1 cellular context compared by ENCODE assay signal in the genomic region with DNA sequence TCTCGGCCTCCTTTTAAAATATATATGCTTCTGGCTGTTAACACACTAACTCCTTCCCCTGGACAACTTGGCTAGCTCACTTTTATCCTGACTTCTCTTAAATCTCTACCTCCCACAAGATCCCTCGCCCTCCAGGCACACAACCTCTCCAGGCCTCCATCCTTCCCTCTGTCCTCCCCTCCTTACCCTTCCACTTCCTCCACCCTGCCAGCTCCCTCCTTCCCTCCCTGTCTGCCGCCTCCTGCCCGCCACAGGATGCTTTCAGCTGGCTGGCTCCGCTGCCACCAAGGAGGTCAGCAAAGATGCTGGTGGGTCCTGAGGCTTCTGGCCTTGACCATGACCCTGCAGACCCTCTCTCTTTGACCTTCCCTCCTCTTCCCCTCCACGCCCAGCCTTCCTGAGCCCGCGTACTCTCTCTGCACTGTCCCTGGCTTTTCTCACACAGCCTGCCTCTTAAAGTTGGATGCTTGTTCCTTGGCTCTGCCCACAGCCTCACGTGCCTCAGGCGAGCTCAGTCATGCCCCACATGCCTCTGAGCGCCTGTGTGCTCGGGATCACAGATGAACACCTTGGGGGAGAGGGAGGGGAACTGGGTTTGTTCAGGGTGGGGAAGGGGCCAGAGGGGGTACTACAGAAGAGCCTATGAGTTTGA.
TF ChIP-seq lines count a peak whose summit lies in the region.

No MANE protein-coding gene starts in this region.

TF ChIP-seq in H1, 55 proteins besides CTCF, POLR2A, EP300 and RAD21:
- TF ChIP-seq EGR1 (IDR thresholded peaks at IDR 0.05; ENCODE audit: borderline replicate concordance, low read depth, low read length) (no peak), ZNF274 (IDR thresholded peaks at IDR 0.05; ENCODE audit: borderline replicate concordance, extremely low read depth, low read length) (no peak), CBX8 (IDR thresholded peaks at IDR 0.05; ENCODE audit: borderline replicate concordance, low read depth, low read length) (no peak), YY1 (IDR thresholded peaks at IDR 0.05; ENCODE audit: low read depth, low read length) (no peak), SIX5 (IDR thresholded peaks at IDR 0.05; ENCODE audit: low read depth, low read length) (no peak), TCF12 (IDR thresholded peaks at IDR 0.05; ENCODE audit: low read depth, low read length) (no peak), RFX5 (IDR thresholded peaks at IDR 0.05; ENCODE audit: borderline replicate concordance, low read depth, low read length) (no peak), EZH2 (IDR thresholded peaks at IDR 0.05; ENCODE audit: low read depth, low read length, severe bottlenecking) (no peak), TEAD4 (IDR thresholded peaks at IDR 0.05; ENCODE audit: low read depth, low read length) (no peak), POLR2AphosphoS5 (IDR thresholded peaks at IDR 0.05; ENCODE audit: low read depth, low read length) (no peak), RXRA (IDR thresholded peaks at IDR 0.05; ENCODE audit: insufficient read depth, low read depth, low read length) (no peak), KDM4A (IDR thresholded peaks at IDR 0.05; ENCODE audit: low read depth, low read length, severe bottlenecking) (no peak), TAF7 (optimal IDR thresholded peaks at IDR 0.05; ENCODE audit: borderline replicate concordance, low read depth, low read length) (no peak), SUZ12 (IDR thresholded peaks at IDR 0.05; ENCODE audit: low read length) (no peak), JUND (IDR thresholded peaks at IDR 0.05; ENCODE audit: low read length) (no peak), CHD1 (IDR thresholded peaks at IDR 0.05; ENCODE audit: low read depth, low read length) (no peak)
- TF ChIP-seq, protein P1, sequence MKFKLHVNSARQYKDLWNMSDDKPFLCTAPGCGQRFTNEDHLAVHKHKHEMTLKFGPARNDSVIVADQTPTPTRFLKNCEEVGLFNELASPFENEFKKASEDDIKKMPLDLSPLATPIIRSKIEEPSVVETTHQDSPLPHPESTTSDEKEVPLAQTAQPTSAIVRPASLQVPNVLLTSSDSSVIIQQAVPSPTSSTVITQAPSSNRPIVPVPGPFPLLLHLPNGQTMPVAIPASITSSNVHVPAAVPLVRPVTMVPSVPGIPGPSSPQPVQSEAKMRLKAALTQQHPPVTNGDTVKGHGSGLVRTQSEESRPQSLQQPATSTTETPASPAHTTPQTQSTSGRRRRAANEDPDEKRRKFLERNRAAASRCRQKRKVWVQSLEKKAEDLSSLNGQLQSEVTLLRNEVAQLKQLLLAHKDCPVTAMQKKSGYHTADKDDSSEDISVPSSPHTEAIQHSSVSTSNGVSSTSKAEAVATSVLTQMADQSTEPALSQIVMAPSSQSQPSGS (IDR thresholded peaks at IDR 0.05; ENCODE audit: low read length): no peak
